8 cellular contexts compared by ENCODE assay signal in the genomic region with DNA sequence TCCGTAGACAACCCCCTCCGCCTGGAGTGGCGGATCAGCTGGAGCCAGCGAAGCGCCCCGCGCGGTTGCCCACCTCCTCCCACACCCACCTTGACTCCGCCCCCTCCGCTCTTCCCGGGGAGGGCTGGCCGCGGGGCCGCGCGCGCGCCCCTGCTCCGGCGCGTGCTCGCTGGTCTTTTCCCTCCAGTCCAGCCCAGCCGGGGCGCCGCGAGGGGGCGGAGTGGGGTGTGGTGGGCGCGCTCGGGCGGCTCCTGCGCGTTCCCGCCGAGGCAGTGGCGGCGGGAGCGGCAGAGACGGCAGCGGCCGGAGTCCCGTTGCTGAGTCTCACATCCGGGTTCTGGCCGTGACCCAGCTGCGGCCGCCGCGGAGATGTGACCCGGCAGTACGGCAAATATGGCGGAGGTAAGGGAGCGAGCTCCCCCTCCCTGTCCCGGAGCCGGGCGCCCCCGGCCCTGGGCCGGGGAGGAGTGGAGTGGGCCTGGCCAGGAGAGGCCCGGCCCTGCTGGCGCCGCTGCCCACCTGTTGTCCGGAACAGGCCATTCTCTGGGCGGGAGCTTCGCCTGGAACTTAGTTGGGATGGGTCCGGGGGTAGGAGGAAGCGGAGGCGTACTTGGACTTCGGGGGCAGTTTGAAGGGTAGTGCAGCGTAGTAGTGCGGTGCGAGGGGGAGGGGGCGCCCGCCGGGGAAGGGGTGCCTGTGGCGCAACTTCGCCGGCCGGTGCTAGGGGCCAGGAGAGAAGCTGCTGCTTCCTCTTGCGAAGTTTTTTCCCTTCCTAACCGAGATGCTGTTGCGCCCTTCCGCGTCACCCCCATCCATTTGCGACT. TPM values are rescaled to one million over a fixed set of nuclear protein-coding genes. Genes with fewer than 3 reads are reported as not detected.
A peak's percentile ranks its signal among the peaks of the same experiment; 100 is the strongest.
DNase-seq lines count a peak whose midpoint lies in the region; ATAC-seq and TF ChIP-seq lines count a peak whose summit lies in the region.

No MANE protein-coding gene starts in this region.

- H3K36me3 ChIP-seq in spleen: no peaks in the 10 kb centered on the region

- 1% methylated on average over 45 to 83 of the region's 83 CpGs for WGBS in spleen, 5 donors

- peak overlapping the region; percentile 65 to 84 (median 74) for H3K4me3 ChIP-seq in spleen

- H3K27ac ChIP-seq in caudate nucleus (ENCODE audit: low read depth, low read length) (peak overlapping the region; percentile 93), spleen (peak overlapping the region; percentile 86 to 99 (median 98))

- intact Hi-C loops in spleen (cut with DNase I; ENCODE audit: low total_unique reads): no loop called here

- H3K4me1 ChIP-seq in spleen: peaks cover 34 to 93% (median 78%) of the 10 kb centered on the region in 6 donors

- TF ChIP-seq POLR2A in GM18951 (IDR thresholded peaks at IDR 0.05; ENCODE audit: extremely low read depth, insufficient read depth, insufficient read length) (peak; percentile 79), spleen (IDR thresholded peaks at IDR 0.05) (peak in 1 of 3 donors; percentile 52)

- peak; percentile 79 for DNase-seq in AG09319 (ENCODE audit: extremely low read depth, low read depth)
- peak; percentile 87 for DNase-seq in NCI-H2227 treated with DMSO at 0.1 percent for 48 hours (lab: John Stamatoyannopoulos, UW)
- peak; percentile 80 to 94 (median 88) for DNase-seq in activated CD4-positive, CD25-positive, alpha-beta regulatory T cell (lab: John Stamatoyannopoulos, UW)
- DNase-seq in caudate nucleus (lab: John Stamatoyannopoulos, UW): peak in 60 of 61 donors; percentile 28 to 97 (median 90)
- DNase-seq in iris pigment epithelial cell (ENCODE audit: low read depth): peak; percentile 94
- peak; percentile 100 for DNase-seq in spleen

- TF ChIP-seq CTCF in AG09319 (IDR thresholded peaks at IDR 0.05; ENCODE audit: low read depth, low read length): no peak; the same call in 1 of the 2 replicates
- peak; percentile 27 to 79 (median 58) for TF ChIP-seq CTCF in spleen (IDR thresholded peaks at IDR 0.05 in 8 of 11, conservative IDR thresholded peaks at IDR 0.05 in 3 of 11)

- in situ Hi-C loops in GM18951 (cut with MboI; ENCODE audit: low sequenced_read_pairs, unreplicated experiment): no loop called here

- ATAC-seq in HG03159 (IDR thresholded peaks at IDR 0.05; ENCODE audit: unreplicated experiment): peak; percentile 68

- H3K27me3 ChIP-seq in spleen (replicated peaks in 1 of 7): no peaks in the 10 kb centered on the region

- no peaks in the 10 kb centered on the region for H3K9me3 ChIP-seq in spleen

RNA-seq across cellular contexts. Expression of a gene that starts 5.4 kb away (rescaled TPM):
- 10 to 100 TPM; 42.2 to 55.8 (median 46.5) TPM for total RNA-seq in spleen
- 10 to 100 TPM; 10.3 to 15.7 (median 12.5) TPM for polyA plus RNA-seq in spleen

RNA-seq across cellular contexts. Expression of a gene that starts 5.6 kb away (rescaled TPM):
- 1 to 10 TPM; 2.3 to 8.1 (median 6.0) TPM for total RNA-seq in spleen
- 1 to 10 TPM in 1 of 3 donors, under 1 TPM in 2; 0.78 to 1.6 (median 0.99) TPM for polyA plus RNA-seq in spleen

Comparison
In these comparisons a context has a peak if more than half of its experiments do, and no peak if none do; other contexts are left out.
1. Peak in every context shown above with its lines: DNase-seq, ATAC-seq, H3K4me3 ChIP-seq and H3K27ac ChIP-seq.